ENCODE assay signal across 10 cellular contexts in genomic region chr11:113394919-113395318, GRCh38. TPM values are rescaled to one million over a fixed set of nuclear protein-coding genes. Genes with fewer than 3 reads are reported as not detected.
"Had no signal": no experiment of that assay in that cellular context is flagged by ENCODE, and none has a peak within 500 bp of the region (broad histone marks: within the 10 kb centered on the region; RNA-seq: fewer than 3 reads in every experiment).

No MANE protein-coding gene starts in this region.

- H3K36me3 ChIP-seq: HAP-1 had no signal

- DNase-seq: GM23248, GOT3, H7, HFFc6, IMR-90, KG1 had no signal

- H3K9ac ChIP-seq: GM23248 had no signal

- H3K4me3 Mint-ChIP-seq: HFFc6 had no signal

- H3K9me3 ChIP-seq: HAP-1 had no signal

- H3K27ac ChIP-seq: GM23248 had no signal

- H3K9me3 Mint-ChIP-seq: HFFc6 had no signal

- H3K27ac Mint-ChIP-seq: HFFc6 had no signal

- H3K4me3 ChIP-seq: GM23248, HAP-1, K562 had no signal

- ATAC-seq: HCT116, K562 had no signal

- H2AFZ ChIP-seq: GM23248 had no signal

- H3K4me1 ChIP-seq: HAP-1 had no signal

RNA-seq across cellular contexts. Expression of gene ANKK1, which starts 7.3 kb away (rescaled TPM):
- total RNA-seq: GM23248, H7, HFFc6, HT-29, IMR-90, K562 had no signal
- polyA plus RNA-seq: GM23248, IMR-90, K562 had no signal
